ENCODE assay signal across 31 cellular contexts in genomic region chr14:27390130-27390529, GRCh38.
"Had no signal": no experiment of that assay in that cellular context is flagged by ENCODE, and none has a peak within 500 bp of the region (broad histone marks: within the 10 kb centered on the region; RNA-seq: fewer than 3 reads in every experiment).

No MANE protein-coding gene starts in this region.

- H3K36me3 Mint-ChIP-seq: activated naive CD8-positive, alpha-beta T cell had no signal

- DNase-seq: activated CD4-positive, alpha-beta T cell treated with anti-CD3 and anti-CD28 coated beads for 36 hours; activated CD4-positive, alpha-beta T cell treated with anti-CD3 and anti-CD28 coated beads, Interleukin-2, amount 10 ng/mL, durations not matched to agents 7 days and 5 days; activated CD4-positive, alpha-beta T cell treated with anti-CD3 and anti-CD28 coated beads, Interleukin-2, amount 50 U/mL, for 48 hours; activated CD8-positive, alpha-beta T cell treated with anti-CD3 and anti-CD28 coated beads, Interleukin-2, amount 10 ng/mL, durations not matched to agents 7 days and 5 days; activated gamma-delta T cell treated with Interleukin-2 at 50 U/mL for 16 hours; activated naive CD4-positive, alpha-beta T cell treated with anti-CD3 and anti-CD28 coated beads for 36 hours; activated naive CD8-positive, alpha-beta T cell treated with anti-CD3 and anti-CD28 coated beads, Interleukin-2, amount 50 U/mL, for 24 hours; activated T-cell treated with anti-CD3 and anti-CD28 coated beads, Interleukin-2, amount 50 U/mL, for 24 hours; anterior cingulate cortex; brain microvascular endothelial cell; central memory CD4-positive, alpha-beta T cell; NCI-H1092 treated with DMSO at 0.1 percent for 48 hours; NCI-H1417; NCI-H187 treated with DMSO at 0.1 percent for 48 hours; NCI-H2081; NCI-H226; NCI-H524; NCI-H69; NK-92 treated with Interleukin-12 subunit alpha and Interleukin-12 subunit beta, amount 100 ng/mL, for 24 hours; PC-3; Peyer's patch; RPMI8226; SHP77 treated with DMSO at 0.1 percent for 48 hours; SK-N-SH had no signal

- H3K4me1 ChIP-seq: Peyer's patch, SJSA1 had no signal

- H3K9me3 ChIP-seq: Peyer's patch, SJSA1, SK-N-SH had no signal

- H3K27ac ChIP-seq: brain microvascular endothelial cell, Peyer's patch, SJSA1 had no signal

- H3K27me3 Mint-ChIP-seq: activated CD4-positive, alpha-beta T cell treated with anti-CD3 and anti-CD28 coated beads for 36 hours; activated CD4-positive, alpha-beta T cell treated with anti-CD3 and anti-CD28 coated beads, Interleukin-2, amount 10 ng/mL, durations not matched to agents 7 days and 5 days; activated naive CD8-positive, alpha-beta T cell; activated naive CD8-positive, alpha-beta T cell treated with anti-CD3 and anti-CD28 coated beads, Interleukin-2, amount 50 U/mL, for 24 hours; activated T-cell treated with anti-CD3 and anti-CD28 coated beads, Interleukin-2, amount 50 U/mL, for 24 hours had no signal

- H3K4me3 Mint-ChIP-seq: activated CD4-positive, alpha-beta T cell treated with anti-CD3 and anti-CD28 coated beads for 36 hours; activated CD4-positive, alpha-beta T cell treated with anti-CD3 and anti-CD28 coated beads, Interleukin-2, amount 10 ng/mL, durations not matched to agents 7 days and 5 days; activated CD8-positive, alpha-beta T cell treated with anti-CD3 and anti-CD28 coated beads, Interleukin-2, amount 10 ng/mL, durations not matched to agents 7 days and 5 days; activated naive CD4-positive, alpha-beta T cell treated with anti-CD3 and anti-CD28 coated beads for 36 hours; activated naive CD8-positive, alpha-beta T cell; activated naive CD8-positive, alpha-beta T cell treated with anti-CD3 and anti-CD28 coated beads, Interleukin-2, amount 50 U/mL, for 24 hours; activated T-cell treated with anti-CD3 and anti-CD28 coated beads, Interleukin-2, amount 50 U/mL, for 24 hours; T-helper 1 cell treated with Interleukin-12 subunit alpha and Interleukin-12 subunit beta and Interleukin-4 antibody, amounts not matched to agents 30 μg/mL and 1 μg/mL, for 36 hours; T-helper 2 cell treated with Interferon-gamma antibody and Interleukin-4, amounts not matched to agents 5 μg/mL and 100 μg/mL, for 36 hours had no signal

- H3K4me2 ChIP-seq: SK-N-SH had no signal

- H3K9me2 ChIP-seq: SK-N-SH had no signal

- H3K27me3 ChIP-seq: brain microvascular endothelial cell, Peyer's patch, SJSA1 had no signal

- H3K9ac ChIP-seq: SK-N-SH had no signal

- ATAC-seq: activated CD4-positive, alpha-beta T cell treated with anti-CD3 and anti-CD28 coated beads for 36 hours; activated CD4-positive, CD25-positive, alpha-beta regulatory T cell treated with anti-CD3 and anti-CD28 coated beads, Interleukin-2, amount 50 U/mL, for 24 hours; activated CD8-positive, alpha-beta T cell treated with anti-CD3 and anti-CD28 coated beads, Interleukin-2, amount 10 ng/mL, durations not matched to agents 7 days and 5 days; activated naive CD8-positive, alpha-beta T cell treated with anti-CD3 and anti-CD28 coated beads, Interleukin-2, amount 50 U/mL, for 24 hours; K562; PC-3 had no signal

- H3K4me3 ChIP-seq: K562, Peyer's patch, SJSA1 had no signal

- H3K4me1 Mint-ChIP-seq: activated CD4-positive, alpha-beta T cell treated with anti-CD3 and anti-CD28 coated beads for 36 hours; activated CD4-positive, alpha-beta T cell treated with anti-CD3 and anti-CD28 coated beads, Interleukin-2, amount 10 ng/mL, durations not matched to agents 7 days and 5 days; activated naive CD8-positive, alpha-beta T cell treated with anti-CD3 and anti-CD28 coated beads, Interleukin-2, amount 50 U/mL, for 24 hours had no signal

- H3K27ac Mint-ChIP-seq: activated CD4-positive, alpha-beta T cell treated with anti-CD3 and anti-CD28 coated beads for 36 hours; activated CD4-positive, alpha-beta T cell treated with anti-CD3 and anti-CD28 coated beads, Interleukin-2, amount 10 ng/mL, durations not matched to agents 7 days and 5 days; activated CD8-positive, alpha-beta T cell treated with anti-CD3 and anti-CD28 coated beads, Interleukin-2, amount 10 ng/mL, durations not matched to agents 7 days and 5 days; activated naive CD4-positive, alpha-beta T cell treated with anti-CD3 and anti-CD28 coated beads for 36 hours; activated naive CD8-positive, alpha-beta T cell; activated naive CD8-positive, alpha-beta T cell treated with anti-CD3 and anti-CD28 coated beads, Interleukin-2, amount 50 U/mL, for 24 hours; activated T-cell treated with anti-CD3 and anti-CD28 coated beads, Interleukin-2, amount 50 U/mL, for 24 hours; activated T-helper 2 cell treated with anti-CD3 and anti-CD28 coated beads, Interferon-gamma antibody, Interleukin-2, Interleukin-4, amounts not matched to agents 10 μg/mL and 5 μg/mL and 100 μg/mL, durations not matched to agents 14 hours and 24 hours and 36 hours; T-helper 1 cell treated with Interleukin-12 subunit alpha and Interleukin-12 subunit beta and Interleukin-4 antibody, amounts not matched to agents 30 μg/mL and 1 μg/mL, for 36 hours; T-helper 2 cell treated with Interferon-gamma antibody and Interleukin-4, amounts not matched to agents 5 μg/mL and 100 μg/mL, for 36 hours had no signal

- H3K36me3 ChIP-seq: brain microvascular endothelial cell, Peyer's patch, SJSA1 had no signal
